10 cellular contexts compared by ENCODE assay signal in the genomic region with DNA sequence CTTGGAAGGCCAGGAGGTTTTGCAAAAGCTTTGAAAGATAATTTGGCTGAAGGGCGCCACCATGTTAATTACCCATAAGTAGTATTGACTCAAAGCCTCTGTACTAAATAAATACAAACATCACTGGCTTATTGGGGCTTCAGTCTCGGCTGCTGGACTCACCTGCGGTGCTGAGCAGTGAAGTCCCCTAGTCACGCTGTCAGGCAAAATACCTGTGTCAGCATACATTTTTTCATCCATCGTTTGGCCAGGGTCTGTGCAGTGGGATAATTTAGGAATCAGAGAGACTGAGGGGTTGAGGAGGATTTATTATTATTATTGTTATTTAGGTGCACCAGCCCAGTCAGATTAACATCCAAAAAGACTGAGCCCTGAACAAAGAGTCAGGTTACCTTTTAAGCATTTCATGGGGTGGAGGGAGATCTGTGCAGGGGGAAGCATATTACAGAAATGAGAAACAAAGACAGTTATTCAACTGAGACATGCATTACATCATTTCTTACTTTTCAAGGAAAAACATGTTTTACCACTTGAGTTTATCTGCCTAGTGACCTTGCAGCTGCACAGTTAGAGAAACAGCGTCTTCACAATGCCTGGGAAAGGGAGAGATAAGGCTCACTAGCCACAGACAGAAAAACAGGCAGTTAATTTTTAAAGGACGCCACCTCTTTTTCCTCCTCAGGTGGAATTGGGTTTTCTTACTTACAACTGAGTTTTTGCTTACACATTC. TPM values are rescaled to one million over a fixed set of nuclear protein-coding genes. Genes with fewer than 3 reads are reported as not detected.
"Had no signal": no experiment of that assay in that cellular context is flagged by ENCODE, and none has a peak within 500 bp of the region (broad histone marks: within the 10 kb centered on the region; RNA-seq: fewer than 3 reads in every experiment).

No MANE protein-coding gene starts in this region.

RNA-seq across cellular contexts. Expression of a gene that starts 47.7 kb away (rescaled TPM):
- total RNA-seq: dermis microvascular lymphatic vessel endothelial cell; kidney; left cardiac atrium; left ventricle myocardium superior; lung; natural killer cell treated with Interleukin-12 subunit alpha and Interleukin-12 subunit beta and Interleukin-15 and Interleukin-18, amount 100 ng/mL, for 72 hours; occipital lobe; pancreas; right lobe of liver; upper lobe of right lung had no signal
- polyA plus RNA-seq: lung, pancreas had no signal
